11 cellular contexts compared by ENCODE assay signal in genomic region chr5:1009359-1010180, GRCh38. TPM values are rescaled to one million over a fixed set of nuclear protein-coding genes. Genes with fewer than 3 reads are reported as not detected.
DNase-seq lines count a peak whose midpoint lies in the region; ATAC-seq, FAIRE-seq and TF ChIP-seq lines count a peak whose summit lies in the region.
"Had no signal": no experiment of that assay in that cellular context is flagged by ENCODE, and none has a peak within 500 bp of the region (broad histone marks: within the 10 kb centered on the region; RNA-seq: fewer than 3 reads in every experiment).

No MANE protein-coding gene starts in this region.

- H3K4me1 ChIP-seq in mesodermal cell (ENCODE audit: control insufficient read depth, insufficient read depth, low read length, poor library complexity, severe bottlenecking), result no peaks in the 10 kb centered on the region

- TF ChIP-seq POLR2A in GM12891 (IDR thresholded peaks at IDR 0.05; ENCODE audit: low read depth, low read length), result no peak

- H3K27ac ChIP-seq in coronary artery, result no peak overlapping the region
- H3K27ac ChIP-seq in mesodermal cell (ENCODE audit: low read depth, low read length, severe bottlenecking), result no peak overlapping the region

- H3K4me1 Mint-ChIP-seq in activated naive CD8-positive, alpha-beta T cell treated with anti-CD3 and anti-CD28 coated beads, Interleukin-2, amount 10 ng/mL, durations not matched to agents 7 days and 5 days, result peaks cover 11% of the 10 kb centered on the region
- H3K4me1 Mint-ChIP-seq in activated naive CD8-positive, alpha-beta T cell treated with anti-CD3 and anti-CD28 coated beads for 36 hours, result peaks cover 5% of the 10 kb centered on the region

- H3K27ac Mint-ChIP-seq in activated naive CD8-positive, alpha-beta T cell treated with anti-CD3 and anti-CD28 coated beads, Interleukin-2, amount 10 ng/mL, durations not matched to agents 7 days and 5 days, result no peak overlapping the region
- H3K27ac Mint-ChIP-seq in activated naive CD8-positive, alpha-beta T cell treated with anti-CD3 and anti-CD28 coated beads for 36 hours, result no peak overlapping the region

- H3K4me3 Mint-ChIP-seq in activated naive CD8-positive, alpha-beta T cell treated with anti-CD3 and anti-CD28 coated beads, Interleukin-2, amount 10 ng/mL, durations not matched to agents 7 days and 5 days, result peak overlapping the region; percentile 42
- H3K4me3 Mint-ChIP-seq in activated naive CD8-positive, alpha-beta T cell treated with anti-CD3 and anti-CD28 coated beads for 36 hours, result no peak overlapping the region

- H3K36me3 Mint-ChIP-seq in activated naive CD8-positive, alpha-beta T cell treated with anti-CD3 and anti-CD28 coated beads, Interleukin-2, amount 10 ng/mL, durations not matched to agents 7 days and 5 days, result peaks cover 1% of the 10 kb centered on the region
- H3K36me3 Mint-ChIP-seq in activated naive CD8-positive, alpha-beta T cell treated with anti-CD3 and anti-CD28 coated beads for 36 hours, result no peaks in the 10 kb centered on the region

- no peak for TF ChIP-seq CTCF in coronary artery (IDR thresholded peaks at IDR 0.05)

- ATAC-seq in activated naive CD8-positive, alpha-beta T cell treated with anti-CD3 and anti-CD28 coated beads, Interleukin-2, amount 10 ng/mL, durations not matched to agents 7 days and 5 days (ENCODE audit: low read depth), result no peak

- DNase-seq in activated naive CD8-positive, alpha-beta T cell treated with anti-CD3 and anti-CD28 coated beads, Interleukin-2, amount 10 ng/mL, durations not matched to agents 7 days and 5 days, result peak; percentile 43
- DNase-seq in activated naive CD8-positive, alpha-beta T cell treated with anti-CD3 and anti-CD28 coated beads for 36 hours, result no peak
- DNase-seq in coronary artery (ENCODE audit: low spot score) (no peak), ureter (ENCODE audit: low spot score) (peak; percentile 48), GM12891 (ENCODE audit: insufficient read length, low spot score) (no peak), DMS79 treated with DMSO at 0.1 percent for 48 hours (lab: John Stamatoyannopoulos, UW) (no peak), NCI-H128 (lab: John Stamatoyannopoulos, UW; ENCODE audit: unreplicated experiment) (no peak)
- DNase-seq: DMS79, NCI-H1092 had no signal

- POLR2A ChIA-PET in activated naive CD8-positive, alpha-beta T cell treated with anti-CD3 and anti-CD28 coated beads, Interleukin-2, amount 10 ng/mL, durations not matched to agents 7 days and 5 days (lab: Charles Lee), result interaction anchor here (0.7 kb wide), 1 partner anchor 131 kb away, joined by 3 read pairs; no protein-coding TSS in a partner anchor

- FAIRE-seq in GM12891 (lab: Jason Lieb, UNC), result no peak

- WGBS in mesodermal cell (ENCODE audit: insufficient coverage in 2 of 2), 2 experiments, result 6 to 12% methylated on average over 44 to 53 of the region's 70 CpGs

- no peaks in the 10 kb centered on the region for H3K9me3 Mint-ChIP-seq in activated naive CD8-positive, alpha-beta T cell treated with anti-CD3 and anti-CD28 coated beads, Interleukin-2, amount 10 ng/mL, durations not matched to agents 7 days and 5 days
- H3K9me3 Mint-ChIP-seq in activated naive CD8-positive, alpha-beta T cell treated with anti-CD3 and anti-CD28 coated beads for 36 hours, result no peaks in the 10 kb centered on the region

- no peaks in the 10 kb centered on the region for H3K9me3 ChIP-seq in mesodermal cell (ENCODE audit: control insufficient read depth, low read length)

- H3K27me3 Mint-ChIP-seq in activated naive CD8-positive, alpha-beta T cell treated with anti-CD3 and anti-CD28 coated beads, Interleukin-2, amount 10 ng/mL, durations not matched to agents 7 days and 5 days, result peaks cover 33% of the 10 kb centered on the region
- peaks cover 54% of the 10 kb centered on the region for H3K27me3 Mint-ChIP-seq in activated naive CD8-positive, alpha-beta T cell treated with anti-CD3 and anti-CD28 coated beads for 36 hours

- no peaks in the 10 kb centered on the region for H3K36me3 ChIP-seq in mesodermal cell (ENCODE audit: control insufficient read depth, insufficient read depth, low read length)

- H3K4me3 ChIP-seq in coronary artery (peak overlapping the region; percentile 76), mesodermal cell (ENCODE audit: extremely low read depth, insufficient read depth, low read length, poor library complexity, severe bottlenecking) (peak overlapping the region; percentile 32)

TF ChIP-seq in GM12891, 5 proteins besides CTCF, POLR2A, EP300 and RAD21:
- TF ChIP-seq POU2F2 (IDR thresholded peaks at IDR 0.05; ENCODE audit: low read depth, low read length) (no peak), TAF1 (IDR thresholded peaks at IDR 0.05; ENCODE audit: low read depth, low read length) (no peak), PAX5 (IDR thresholded peaks at IDR 0.05; ENCODE audit: insufficient read depth, low read length, severe bottlenecking) (no peak)

RNA-seq across cellular contexts. Expression of gene NKD2, which starts 1.0 kb away (rescaled TPM):
- total RNA-seq in activated naive CD8-positive, alpha-beta T cell treated with anti-CD3 and anti-CD28 coated beads, Interleukin-2, amount 10 ng/mL, durations not matched to agents 7 days and 5 days, result under 1 TPM; 0.23 to 0.36 TPM
- total RNA-seq in activated naive CD8-positive, alpha-beta T cell treated with anti-CD3 and anti-CD28 coated beads for 36 hours, result under 1 TPM; 0.66 to 0.82 TPM
- 8.9 TPM for polyA plus RNA-seq in mesodermal cell (2013, experiment 1 of 2)
- polyA plus RNA-seq in mesodermal cell (2013, experiment 2 of 2), result 6.9 TPM
- total RNA-seq in ureter, result 14.2 TPM
- polyA plus RNA-seq in GM12891 (2012; ENCODE audit: low read depth, missing spikeins), result 1.4 TPM
- polyA plus RNA-seq: fibroblast of lung had no signal

Comparison
In these comparisons a context has a peak if more than half of its experiments do, and no peak if none do; other contexts are left out.
1. DNase-seq: peak in activated naive CD8-positive, alpha-beta T cell treated with anti-CD3 and anti-CD28 coated beads, Interleukin-2, amount 10 ng/mL, durations not matched to agents 7 days and 5 days (single experiment) and ureter (single experiment); none in activated naive CD8-positive, alpha-beta T cell treated with anti-CD3 and anti-CD28 coated beads for 36 hours (single experiment), coronary artery (single experiment), GM12891 (single experiment), DMS79 treated with DMSO at 0.1 percent for 48 hours (single experiment) and NCI-H128 (single experiment).